ENCODE assay signal across 1 cellular context in genomic region chr10:101840741-101841453, GRCh38.
TF ChIP-seq lines count a peak whose summit lies in the region.

No MANE protein-coding gene starts in this region.

TF ChIP-seq in IMR-90, 13 proteins besides CTCF, POLR2A, EP300 and RAD21:
- TF ChIP-seq RCOR1 (IDR thresholded peaks at IDR 0.05; ENCODE audit: insufficient replicate concordance, low read length) (peak; percentile 72), CEBPB (IDR thresholded peaks at IDR 0.05; ENCODE audit: low read depth, low read length) (no peak), CHD1 (IDR thresholded peaks at IDR 0.05; ENCODE audit: low read depth, low read length) (no peak), MAFK (IDR thresholded peaks at IDR 0.05; ENCODE audit: low read depth, low read length) (no peak), MAZ (IDR thresholded peaks at IDR 0.05; ENCODE audit: borderline replicate concordance, low read depth, low read length) (peak; percentile 62; the same call in 1 of the 2 replicates), USF2 (IDR thresholded peaks at IDR 0.05; ENCODE audit: low read depth, low read length) (no peak), NFE2L2 (IDR thresholded peaks at IDR 0.05; ENCODE audit: low read depth, low read length) (no peak), RFX5 (IDR thresholded peaks at IDR 0.05; ENCODE audit: low read depth, low read length) (no peak), FOS (IDR thresholded peaks at IDR 0.05; ENCODE audit: low read depth, low read length) (no peak), BHLHE40 (IDR thresholded peaks at IDR 0.05; ENCODE audit: low read depth, low read length) (no peak), MXI1 (IDR thresholded peaks at IDR 0.05; ENCODE audit: borderline replicate concordance, low read depth, low read length) (peak; percentile 98), SMC3 (IDR thresholded peaks at IDR 0.05; ENCODE audit: low read depth, low read length) (peak; percentile 88), ELK1 (IDR thresholded peaks at IDR 0.05; ENCODE audit: borderline replicate concordance, low read depth, low read length) (no peak)
TF ChIP-seq in IMR-90: peak in this region for 4.
